25 cellular contexts compared by ENCODE assay signal in the genomic region with DNA sequence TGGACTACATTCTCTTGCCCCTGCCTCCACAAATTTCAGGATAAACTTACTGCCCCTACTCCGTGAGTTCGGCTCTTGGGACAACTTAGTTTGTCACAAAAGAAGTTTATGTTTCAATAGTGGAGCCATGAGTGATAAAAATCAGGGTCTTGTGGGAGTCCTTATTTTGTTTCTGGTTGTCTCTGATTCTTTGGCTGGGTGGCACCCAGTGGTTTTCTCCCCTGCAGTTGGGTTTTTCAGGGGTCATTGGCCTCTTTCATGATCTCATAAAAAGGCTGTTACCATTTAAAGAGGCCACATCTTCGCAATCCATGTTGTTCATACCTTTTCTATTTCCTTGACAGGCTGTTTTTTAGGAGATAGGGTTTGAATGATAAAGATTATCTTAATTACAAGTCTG.
"Had no signal": no experiment of that assay in that cellular context is flagged by ENCODE, and none has a peak within 500 bp of the region (broad histone marks: within the 10 kb centered on the region; RNA-seq: fewer than 3 reads in every experiment).

No MANE protein-coding gene starts in this region.

- H3K36me3 Mint-ChIP-seq: stimulated activated memory B cell treated with anti-CD40 and anti-IgM and Interleukin-4, amounts not matched to agents 10 μg/mL and 1 μg/mL and 100 μg/mL, for 72 hours had no signal

- H3K4me2 ChIP-seq: smooth muscle cell had no signal

- H3K27ac ChIP-seq: colonic mucosa, dorsolateral prefrontal cortex, left lung, right atrium auricular region, upper lobe of left lung, VCaP had no signal

- H3K9me3 Mint-ChIP-seq: effector memory CD8-positive, alpha-beta T cell; nephron; stimulated activated memory B cell treated with anti-CD40 and anti-IgM and Interleukin-4, amounts not matched to agents 10 μg/mL and 1 μg/mL and 100 μg/mL, for 72 hours; stimulated activated naive CD8-positive, alpha-beta T cell treated with anti-CD3 and anti-CD28 coated beads, Interleukin-15, amount 100 ng/mL, for 72 hours had no signal

- H3K4me3 Mint-ChIP-seq: activated naive CD8-positive, alpha-beta T cell; effector memory CD8-positive, alpha-beta T cell; nephron; stimulated activated memory B cell treated with anti-CD40 and anti-IgM and Interleukin-4, amounts not matched to agents 10 μg/mL and 1 μg/mL and 100 μg/mL, for 72 hours; stimulated activated naive CD8-positive, alpha-beta T cell treated with anti-CD3 and anti-CD28 coated beads, Interleukin-15, amount 100 ng/mL, for 72 hours had no signal

- DNase-seq: activated CD4-positive, alpha-beta T cell treated with anti-CD3 and anti-CD28 coated beads for 48 hours; activated CD4-positive, alpha-beta T cell treated with anti-CD3 and anti-CD28 coated beads, Interleukin-2, amount 50 U/mL, for 48 hours; activated CD8-positive, alpha-beta memory T cell treated with anti-CD3 and anti-CD28 coated beads for 24 hours; activated effector memory CD4-positive, alpha-beta T cell treated with Interleukin-2 at 50 U/mL for 16 hours; activated naive CD4-positive, alpha-beta T cell treated with Interleukin-2 at 50 U/mL for 16 hours; anterior cingulate cortex; cerebellar nuclear complex; colonic mucosa; dorsolateral prefrontal cortex; effector memory CD8-positive, alpha-beta T cell; left lung; nucleus accumbens; stimulated activated CD4-positive, alpha-beta T cell treated with anti-CD3 and anti-CD28 coated beads, Interleukin-1b, Interleukin-23, amount 100 ng/mL, for 48 hours; stimulated activated CD4-positive, alpha-beta T cell treated with anti-CD3 and anti-CD28 coated beads, Interleukin-4, amount 100 ng/mL, for 4 hours; stimulated activated CD8-positive, alpha-beta memory T cell treated with anti-CD3 and anti-CD28 coated beads, Interleukin-4, amount 100 ng/mL, for 48 hours; stimulated activated naive CD8-positive, alpha-beta T cell treated with anti-CD3 and anti-CD28 coated beads, Interleukin-15, amount 100 ng/mL, for 72 hours; substantia nigra; upper lobe of left lung had no signal

- H3K9me3 ChIP-seq: colonic mucosa, left lung, right atrium auricular region, upper lobe of left lung had no signal

- H3K36me3 ChIP-seq: colonic mucosa, left lung, right atrium auricular region, upper lobe of left lung had no signal

- H3K27me3 ChIP-seq: right atrium auricular region had no signal

- ATAC-seq: activated CD4-positive, CD25-positive, alpha-beta regulatory T cell treated with anti-CD3 and anti-CD28 coated beads, Interleukin-2, amount 50 U/mL, for 24 hours; effector memory CD8-positive, alpha-beta T cell; left lung; stimulated activated memory B cell treated with anti-CD40 and anti-IgM and Interleukin-4, amounts not matched to agents 10 μg/mL and 1 μg/mL and 100 μg/mL, for 72 hours; stimulated activated naive CD8-positive, alpha-beta T cell treated with anti-CD3 and anti-CD28 coated beads, Interleukin-15, amount 100 ng/mL, for 72 hours had no signal

- H3K4me3 ChIP-seq: colonic mucosa, dorsolateral prefrontal cortex, left lung, right atrium auricular region, smooth muscle cell, upper lobe of left lung had no signal

- H3K27ac Mint-ChIP-seq: activated naive CD8-positive, alpha-beta T cell; effector memory CD8-positive, alpha-beta T cell; stimulated activated memory B cell treated with anti-CD40 and anti-IgM and Interleukin-4, amounts not matched to agents 10 μg/mL and 1 μg/mL and 100 μg/mL, for 72 hours; stimulated activated naive CD8-positive, alpha-beta T cell treated with anti-CD3 and anti-CD28 coated beads, Interleukin-15, amount 100 ng/mL, for 72 hours had no signal

- H3K4me1 ChIP-seq: colonic mucosa had no signal
